Comparison of ENCODE assay signal across 8 cellular contexts in the genomic region with DNA sequence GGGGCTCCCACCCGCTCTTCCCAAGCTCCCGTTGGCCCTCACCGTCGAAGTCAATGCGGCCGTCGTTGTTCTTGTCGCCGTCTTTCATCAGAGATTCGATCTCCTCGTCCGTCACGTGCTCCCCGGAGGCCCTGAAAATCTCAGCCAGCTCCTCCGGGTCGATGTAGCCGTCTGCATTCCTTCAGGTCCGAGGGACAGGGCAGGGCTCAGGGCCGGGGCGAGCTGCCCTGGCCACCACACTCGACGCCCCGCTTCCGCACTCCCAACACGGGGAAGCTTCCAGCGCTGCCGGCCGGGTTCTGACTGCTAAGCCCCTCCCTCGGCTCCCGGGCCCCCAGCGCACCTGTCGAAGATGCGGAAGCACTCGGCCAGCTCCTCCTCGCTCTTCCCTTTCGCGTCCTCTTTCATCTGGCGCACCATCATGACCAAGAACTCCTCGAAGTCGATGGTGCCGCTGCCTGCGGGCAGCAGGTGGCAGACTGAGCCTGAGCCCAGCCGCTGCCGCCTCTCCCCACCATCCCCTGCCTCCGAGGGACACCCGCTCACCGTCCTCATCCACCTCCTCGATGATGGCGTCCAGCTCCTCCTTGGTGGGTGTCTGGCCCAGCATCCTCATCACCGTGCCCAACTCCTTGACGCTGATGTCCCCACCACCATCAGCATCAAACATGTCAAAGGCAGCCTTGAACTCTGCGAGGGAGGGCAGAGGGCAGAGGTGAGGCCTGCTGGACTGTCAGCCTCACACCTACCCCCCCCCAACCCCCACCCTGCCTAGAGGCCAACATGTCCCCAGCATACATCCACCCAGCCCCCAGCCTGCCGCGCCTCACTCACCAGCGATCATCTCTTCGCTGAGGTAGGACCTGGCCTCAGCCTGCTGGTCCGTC. TPM values are rescaled to one million over a fixed set of nuclear protein-coding genes. Genes with fewer than 3 reads are reported as not detected.
DNase-seq lines count a peak whose midpoint lies in the region; ATAC-seq lines count a peak whose summit lies in the region.

No MANE protein-coding gene starts in this region.

- H3K4me3 ChIP-seq in stomach smooth muscle (ENCODE audit: low read length in 2 of 2): peak overlapping the region; percentile 9 to 66

- no peaks in the 10 kb centered on the region for H3K36me3 Mint-ChIP-seq in activated CD4-positive, alpha-beta T cell treated with anti-CD3 and anti-CD28 coated beads, Interleukin-2, amount 10 ng/mL, durations not matched to agents 24 days and 14 days (ENCODE audit: low read depth)

- H3K4me1 Mint-ChIP-seq in activated CD4-positive, alpha-beta T cell treated with anti-CD3 and anti-CD28 coated beads, Interleukin-2, amount 10 ng/mL, durations not matched to agents 24 days and 14 days: peaks cover 16% of the 10 kb centered on the region

- no peaks in the 10 kb centered on the region for H3K36me3 ChIP-seq in stomach smooth muscle (ENCODE audit: control insufficient read depth in 2 of 2, insufficient read depth in 2 of 2, low read length in 2 of 2)

- H3K9ac ChIP-seq in stomach smooth muscle (ENCODE audit: low read length in 2 of 2): peak overlapping the region in 1 of 2 donors; percentile 9

- peak overlapping the region; percentile 64 for H3K27ac Mint-ChIP-seq in activated CD4-positive, alpha-beta T cell treated with anti-CD3 and anti-CD28 coated beads, Interleukin-2, amount 10 ng/mL, durations not matched to agents 24 days and 14 days

- H3K9me3 ChIP-seq in stomach smooth muscle (ENCODE audit: control insufficient read depth in 2 of 2, low read length in 2 of 2): no peaks in the 10 kb centered on the region

- H3K4me3 Mint-ChIP-seq in activated CD4-positive, alpha-beta T cell treated with anti-CD3 and anti-CD28 coated beads, Interleukin-2, amount 10 ng/mL, durations not matched to agents 24 days and 14 days: peak overlapping the region; percentile 78

- DNase-seq in Ammon's horn (ENCODE audit: low spot score) (peak; percentile 35), HT-29 (ENCODE audit: low spot score) (peak; percentile 71), myocyte (ENCODE audit: low read depth) (peak; percentile 54)
- DNase-seq in activated CD4-positive, alpha-beta T cell treated with anti-CD3 and anti-CD28 coated beads, Interleukin-2, amount 10 ng/mL, durations not matched to agents 24 days and 14 days: peak; percentile 82
- DNase-seq in effector CD8-positive, alpha-beta T cell (lab: John Stamatoyannopoulos, UW): peak; percentile 30

- no peaks in the 10 kb centered on the region for H3K9me3 Mint-ChIP-seq in activated CD4-positive, alpha-beta T cell treated with anti-CD3 and anti-CD28 coated beads, Interleukin-2, amount 10 ng/mL, durations not matched to agents 24 days and 14 days

- peaks cover 6 to 11% of the 10 kb centered on the region in 2 donors for H3K27me3 ChIP-seq in stomach smooth muscle (ENCODE audit: control insufficient read depth in 1 of 2, insufficient read depth in 2 of 2, low read length in 2 of 2)

- no peak for ATAC-seq in GM19035 (IDR thresholded peaks at IDR 0.05; ENCODE audit: unreplicated experiment)
- ATAC-seq in HG03039 (IDR thresholded peaks at IDR 0.05; ENCODE audit: unreplicated experiment): no peak

- H3K27ac ChIP-seq in stomach smooth muscle (ENCODE audit: low read length): no peak overlapping the region

- intact Hi-C loops in activated CD4-positive, alpha-beta T cell treated with anti-CD3 and anti-CD28 coated beads, Interleukin-2, amount 10 ng/mL, durations not matched to agents 24 days and 14 days (cut with micrococcal nuclease): loop anchor here (1.0 kb wide), 1 partner anchor 139 kb away; no protein-coding TSS in a partner anchor

- peaks cover 32% of the 10 kb centered on the region for H3K27me3 Mint-ChIP-seq in activated CD4-positive, alpha-beta T cell treated with anti-CD3 and anti-CD28 coated beads, Interleukin-2, amount 10 ng/mL, durations not matched to agents 24 days and 14 days

- peaks cover 43% of the 10 kb centered on the region for H3K4me1 ChIP-seq in stomach smooth muscle (ENCODE audit: control insufficient read depth, insufficient read depth, low read length)

RNA-seq across cellular contexts. Expression of a gene that starts 2.9 kb away (rescaled TPM):
- total RNA-seq in HT-29 (2014; rRNA removed; shearing (Covaris generic)): 0.15 and 0.18 TPM in 2 replicates
- not detected in 2 replicates for total RNA-seq in activated CD4-positive, alpha-beta T cell treated with anti-CD3 and anti-CD28 coated beads, Interleukin-2, amount 10 ng/mL, durations not matched to agents 24 days and 14 days
- 678 and 849 TPM in 2 replicates for total RNA-seq in myocyte
- 383 TPM for polyA plus RNA-seq in myocyte (2012)

RNA-seq across cellular contexts. Expression of a gene that starts 9.4 kb away (rescaled TPM):
- 30.8 and 31.2 TPM in 2 replicates for total RNA-seq in HT-29 (2014; rRNA removed; shearing (Covaris generic))
- total RNA-seq in activated CD4-positive, alpha-beta T cell treated with anti-CD3 and anti-CD28 coated beads, Interleukin-2, amount 10 ng/mL, durations not matched to agents 24 days and 14 days: 0.47 and 0.89 TPM in 2 replicates
- 131 and 161 TPM in 2 replicates for total RNA-seq in myocyte
- polyA plus RNA-seq in myocyte (2012): 48.1 TPM

RNA-seq across cellular contexts. Expression of a gene that starts 11.7 kb away (rescaled TPM):
- 284 and 289 TPM in 2 replicates for total RNA-seq in HT-29 (2014; rRNA removed; shearing (Covaris generic))
- total RNA-seq in activated CD4-positive, alpha-beta T cell treated with anti-CD3 and anti-CD28 coated beads, Interleukin-2, amount 10 ng/mL, durations not matched to agents 24 days and 14 days: 113 and 115 TPM in 2 replicates
- 1.8 and 2.4 TPM in 2 replicates for total RNA-seq in myocyte
- 0.67 TPM for polyA plus RNA-seq in myocyte (2012)

RNA-seq across cellular contexts. Expression of a gene that starts 32.4 kb away (rescaled TPM):
- total RNA-seq in HT-29 (2014; rRNA removed; shearing (Covaris generic)): 26.2 and 33.2 TPM in 2 replicates
- 31.9 and 35.3 TPM in 2 replicates for total RNA-seq in activated CD4-positive, alpha-beta T cell treated with anti-CD3 and anti-CD28 coated beads, Interleukin-2, amount 10 ng/mL, durations not matched to agents 24 days and 14 days
- 27.1 and 31.6 TPM in 2 replicates for total RNA-seq in myocyte
- polyA plus RNA-seq in myocyte (2012): 47.2 TPM

RNA-seq across cellular contexts. Expression of a gene that starts 32.5 kb away (rescaled TPM):
- not detected in 2 replicates for total RNA-seq in HT-29 (2014; rRNA removed; shearing (Covaris generic))
- not detected in 2 replicates for total RNA-seq in activated CD4-positive, alpha-beta T cell treated with anti-CD3 and anti-CD28 coated beads, Interleukin-2, amount 10 ng/mL, durations not matched to agents 24 days and 14 days
- 0.24 and 1.8 TPM in 2 replicates for total RNA-seq in myocyte
- 4.5 TPM for polyA plus RNA-seq in myocyte (2012)

Comparison
In these comparisons a context has a peak if more than half of its experiments do, and no peak if none do; other contexts are left out.
1. DNase-seq: peak in every context shown above with its lines; median percentile 82 in activated CD4-positive, alpha-beta T cell treated with anti-CD3 and anti-CD28 coated beads, Interleukin-2, amount 10 ng/mL, durations not matched to agents 24 days and 14 days; 71 in HT-29; 54 in myocyte; 35 in Ammon's horn; 30 in effector CD8-positive, alpha-beta T cell.
2. RNA of a gene that starts 2.9 kb away (total RNA-seq): 678 to 849 TPM in myocyte; 0.15 to 0.18 TPM in HT-29 and not detected in activated CD4-positive, alpha-beta T cell treated with anti-CD3 and anti-CD28 coated beads, Interleukin-2, amount 10 ng/mL, durations not matched to agents 24 days and 14 days; every median in the first group is over 100 times any median in the second.
3. RNA of a gene that starts 9.4 kb away (total RNA-seq): 131 to 161 TPM in myocyte and 30.8 to 31.2 TPM in HT-29; 0.47 to 0.89 TPM in activated CD4-positive, alpha-beta T cell treated with anti-CD3 and anti-CD28 coated beads, Interleukin-2, amount 10 ng/mL, durations not matched to agents 24 days and 14 days; every median in the first group is over 10 times any median in the second.
4. RNA of a gene that starts 11.7 kb away (total RNA-seq): 284 to 289 TPM in HT-29 and 113 to 115 TPM in activated CD4-positive, alpha-beta T cell treated with anti-CD3 and anti-CD28 coated beads, Interleukin-2, amount 10 ng/mL, durations not matched to agents 24 days and 14 days; 1.8 to 2.4 TPM in myocyte; every median in the first group is over 10 times any median in the second.